In the genomic region with DNA sequence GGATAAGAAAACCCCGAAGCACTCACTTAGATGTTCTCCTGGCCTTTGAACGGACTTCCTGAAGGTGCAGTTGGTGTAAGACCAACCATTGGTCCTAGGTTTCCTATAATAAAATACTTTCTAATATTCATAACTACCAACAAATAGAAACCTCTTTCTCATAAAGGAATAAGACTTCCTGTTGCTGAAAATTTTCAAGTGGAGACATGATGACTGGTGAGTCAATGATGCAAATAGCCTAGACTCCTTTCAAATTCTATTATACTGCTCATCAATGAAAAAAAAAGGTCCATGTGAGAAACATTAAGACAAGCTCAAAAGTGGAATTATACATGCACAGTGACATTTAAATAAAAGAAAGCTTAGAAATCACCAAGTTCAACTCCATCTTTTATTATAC, we compare ENCODE assay signal across 21 cellular contexts.
DNase-seq lines count a peak whose midpoint lies in the region; ATAC-seq, FAIRE-seq and TF ChIP-seq lines count a peak whose summit lies in the region.
"Had no signal": no experiment of that assay in that cellular context is flagged by ENCODE, and none has a peak within 500 bp of the region (broad histone marks: within the 10 kb centered on the region; RNA-seq: fewer than 3 reads in every experiment).

No MANE protein-coding gene starts in this region.

- H3K36me3 Mint-ChIP-seq in activated naive CD4-positive, alpha-beta T cell treated with anti-CD3 and anti-CD28 coated beads, Interleukin-2, amount 10 ng/mL, durations not matched to agents 7 days and 5 days: peaks cover 7% of the 10 kb centered on the region
- H3K36me3 Mint-ChIP-seq in stimulated activated effector memory CD8-positive, alpha-beta T cell treated with anti-CD3 and anti-CD28 coated beads, Interleukin-12 subunit alpha, Interleukin-12 subunit beta, amount 100 ng/mL, for 72 hours: peaks cover 13% of the 10 kb centered on the region
- no peaks in the 10 kb centered on the region for H3K36me3 Mint-ChIP-seq in H9 (ENCODE audit: insufficient read depth in 1 of 3, low read depth in 3 of 3)

- no TSS peak for BruUV-seq in GM12878 (replicated peaks; lab: Mats Ljungman, UMichigan)

- no peak overlapping the region for H2AK5ac ChIP-seq in H9 (ENCODE audit: insufficient read length, low read length)

- no peak for TF ChIP-seq POLR2A in GM12878 (IDR thresholded peaks at IDR 0.05; ENCODE audit: low read depth, low read length)

- H2BK12ac ChIP-seq in H9 (ENCODE audit: insufficient read length, low read depth, low read length): no peak overlapping the region

- H3K56ac ChIP-seq in H9 (ENCODE audit: insufficient read length, low read depth, low read length): no peak overlapping the region

- H2BK120ac ChIP-seq in H9 (ENCODE audit: low read depth, low read length, poor library complexity, severe bottlenecking): no peak overlapping the region

- ATAC-seq in GM12878 (no peak), GM18870 (IDR thresholded peaks at IDR 0.05; ENCODE audit: unreplicated experiment) (no peak)
- ATAC-seq in stimulated activated effector memory CD8-positive, alpha-beta T cell treated with anti-CD3 and anti-CD28 coated beads, Interleukin-12 subunit alpha, Interleukin-12 subunit beta, amount 100 ng/mL, for 72 hours: no peak
- ATAC-seq: HCT116, left cardiac atrium, sciatic nerve, SK-N-SH treated with all-trans-retinoic acid at 6 μM for 48 hours had no signal

- H2BK5ac ChIP-seq in H9 (ENCODE audit: insufficient read length, low read length): no peak overlapping the region

- H3K27ac Mint-ChIP-seq in activated naive CD4-positive, alpha-beta T cell treated with anti-CD3 and anti-CD28 coated beads, Interleukin-2, amount 10 ng/mL, durations not matched to agents 7 days and 5 days: peak overlapping the region; percentile 94
- H3K27ac Mint-ChIP-seq in stimulated activated effector memory CD8-positive, alpha-beta T cell treated with anti-CD3 and anti-CD28 coated beads, Interleukin-12 subunit alpha, Interleukin-12 subunit beta, amount 100 ng/mL, for 72 hours: no peak overlapping the region
- H3K27ac Mint-ChIP-seq in H9: no peak overlapping the region

- intact Hi-C loops in GM12878 (cut with micrococcal nuclease; ENCODE audit: unreplicated experiment): no loop called here

- peaks cover 58% of the 10 kb centered on the region for H3K4me1 Mint-ChIP-seq in activated naive CD4-positive, alpha-beta T cell treated with anti-CD3 and anti-CD28 coated beads, Interleukin-2, amount 10 ng/mL, durations not matched to agents 7 days and 5 days
- H3K4me1 Mint-ChIP-seq in stimulated activated effector memory CD8-positive, alpha-beta T cell treated with anti-CD3 and anti-CD28 coated beads, Interleukin-12 subunit alpha, Interleukin-12 subunit beta, amount 100 ng/mL, for 72 hours: peaks cover 41% of the 10 kb centered on the region
- H3K4me1 Mint-ChIP-seq in H9: peaks cover 3 to 6% of the 10 kb centered on the region in 2 experiments

- peaks cover 17% of the 10 kb centered on the region for H3K27me3 Mint-ChIP-seq in activated naive CD4-positive, alpha-beta T cell treated with anti-CD3 and anti-CD28 coated beads, Interleukin-2, amount 10 ng/mL, durations not matched to agents 7 days and 5 days
- no peaks in the 10 kb centered on the region for H3K27me3 Mint-ChIP-seq in H9 (ENCODE audit: low read depth)

- no peak for DNase-seq in activated naive CD4-positive, alpha-beta T cell treated with anti-CD3 and anti-CD28 coated beads, Interleukin-2, amount 10 ng/mL, durations not matched to agents 7 days and 5 days
- no peak for DNase-seq in activated naive CD4-positive, alpha-beta T cell treated with anti-CD3 and anti-CD28 coated beads, Interleukin-2, amount 50 U/mL, for 16 hours
- DNase-seq in GM12878 (ENCODE audit: low read depth, low spot score): no peak
- no peak for DNase-seq in stimulated activated effector memory CD8-positive, alpha-beta T cell treated with anti-CD3 and anti-CD28 coated beads, Interleukin-12 subunit alpha, Interleukin-12 subunit beta, amount 100 ng/mL, for 72 hours (ENCODE audit: low spot score in 2 of 2)
- no peak for DNase-seq in H9
- DNase-seq in frontal cortex (ENCODE audit: low spot score in 2 of 2): no peak
- DNase-seq: activated CD8-positive, alpha-beta memory T cell treated with anti-CD3 and anti-CD28 coated beads, Interleukin-2, amount 50 U/mL, for 4 hours; EL; glutamatergic neuron; left cardiac atrium; NCI-H146; NCI-H2171 treated with DMSO at 0.1 percent for 48 hours; NCI-H526; posterior cingulate gyrus had no signal

- no peak overlapping the region for H2BK20ac ChIP-seq in H9 (ENCODE audit: low read depth, low read length, poor library complexity, severe bottlenecking)

- TF ChIP-seq RAD21 in GM12878 (IDR thresholded peaks at IDR 0.05; ENCODE audit: insufficient read depth, low read depth, low read length): no peak

- 74% methylated on average over 2 of the region's 2 CpGs for WGBS in GM12878 (ENCODE audit: insufficient coverage, insufficient replicate concordance, low lambda C conversion rate, missing lambda C conversion rate)
- WGBS in H9 (ENCODE audit: extremely low coverage, insufficient read length, low lambda C conversion rate): no CpG with 5 or more reads among the region's 2 CpGs

- H3K79me2 ChIP-seq in GM12878 (ENCODE audit: control insufficient read depth, insufficient read depth, low read length) (no peaks in the 10 kb centered on the region), H9 (ENCODE audit: insufficient read depth, low read length) (no peaks in the 10 kb centered on the region)

- TF ChIP-seq EP300 in GM12878 (IDR thresholded peaks at IDR 0.05; ENCODE audit: borderline replicate concordance in 1 of 2, control insufficient read depth in 1 of 2, low read depth in 2 of 2, low read length in 2 of 2): no peak

- H3K27me3 ChIP-seq in GM12878 (replicated peaks in 1 of 2; ENCODE audit: control insufficient read depth in 2 of 2, insufficient read depth in 2 of 2, low read length in 1 of 2) (no peaks in the 10 kb centered on the region), H9 (ENCODE audit: insufficient read depth, low read length) (no peaks in the 10 kb centered on the region)

- H3K4me1 ChIP-seq in GM12878 (ENCODE audit: control insufficient read depth, insufficient read depth, low read length): peaks cover 14% of the 10 kb centered on the region; the same call in 1 of the 2 replicates
- H3K4me1 ChIP-seq in H9 (ENCODE audit: insufficient read depth, low read length): no peaks in the 10 kb centered on the region

- H3K4me3 Mint-ChIP-seq in activated naive CD4-positive, alpha-beta T cell treated with anti-CD3 and anti-CD28 coated beads, Interleukin-2, amount 10 ng/mL, durations not matched to agents 7 days and 5 days: peak overlapping the region; percentile 74
- peak overlapping the region; percentile 52 for H3K4me3 Mint-ChIP-seq in stimulated activated effector memory CD8-positive, alpha-beta T cell treated with anti-CD3 and anti-CD28 coated beads, Interleukin-12 subunit alpha, Interleukin-12 subunit beta, amount 100 ng/mL, for 72 hours
- H3K4me3 Mint-ChIP-seq in H9: no peak overlapping the region

- H4K20me1 ChIP-seq in GM12878 (ENCODE audit: control insufficient read depth, insufficient read depth) (no peaks in the 10 kb centered on the region), H9 (ENCODE audit: control insufficient read depth, insufficient read depth, insufficient read length) (no peaks in the 10 kb centered on the region)

- H3K4ac ChIP-seq in H9 (ENCODE audit: low read depth, low read length): no peak overlapping the region

- TF ChIP-seq CTCF in GM12878 (IDR thresholded peaks at IDR 0.05 in 2 of 3, conservative IDR thresholded peaks at IDR 0.05 in 1 of 3; ENCODE audit: control insufficient read depth in 2 of 3, extremely low read depth in 1 of 3, insufficient read depth in 1 of 3, low read depth in 3 of 3, low read length in 3 of 3) (no peak), H9 (conservative IDR thresholded peaks at IDR 0.05) (no peak)

- no peaks in the 10 kb centered on the region for H3K23me2 ChIP-seq in H9 (ENCODE audit: insufficient read length, low read depth, low read length, poor library complexity, severe bottlenecking)

- no peaks in the 10 kb centered on the region for H3K36me3 ChIP-seq in KOPT-K1 (ENCODE audit: insufficient read depth, low read length)
- no peaks in the 10 kb centered on the region for H3K36me3 ChIP-seq in GM12878 (ENCODE audit: control insufficient read depth in 2 of 2, insufficient read depth in 2 of 2, low read length in 1 of 2)
- H3K36me3 ChIP-seq: thoracic aorta had no signal

- no peak overlapping the region for H4K8ac ChIP-seq in H9 (replicated peaks; ENCODE audit: insufficient read length, low read depth, low read length)

- POLR2A ChIA-PET in GM12878 (lab: Charles Lee): no interaction called here

- no peak overlapping the region for H3K4me2 ChIP-seq in GM12878 (ENCODE audit: control insufficient read depth, insufficient read depth)
- no peak overlapping the region for H3K4me2 ChIP-seq in H9 (ENCODE audit: insufficient read depth, insufficient read length, low read length)

- no peak overlapping the region for H3K23ac ChIP-seq in H9 (ENCODE audit: insufficient read length, low read depth, low read length)

- H3K4me3 ChIP-seq in GM12878: peak overlapping the region; percentile 19; the same call in 1 of the 2 replicates
- H3K4me3 ChIP-seq: thoracic aorta had no signal

- no peak overlapping the region for H3K18ac ChIP-seq in H9 (ENCODE audit: insufficient read length, low read depth, low read length)

- H3T11ph ChIP-seq in H9 (ENCODE audit: low read length): no peak overlapping the region

- H3K27ac ChIP-seq in KOPT-K1 (ENCODE audit: low read depth, low read length, poor library complexity, severe bottlenecking): peak overlapping the region; percentile 52
- H3K27ac ChIP-seq in GM12878 (ENCODE audit: control insufficient read depth, insufficient read depth): peak overlapping the region; percentile 56
- no peak overlapping the region for H3K27ac ChIP-seq in H9 (ENCODE audit: insufficient read length, low read depth, low read length)
- H3K27ac ChIP-seq: RWPE1, thoracic aorta had no signal

- no peak overlapping the region for H3K14ac ChIP-seq in H9 (ENCODE audit: insufficient read depth, low read length)

- no peak overlapping the region for H4K91ac ChIP-seq in H9 (ENCODE audit: insufficient read length, low read depth, low read length)

- SMC1A ChIA-PET in GM12878 (lab: Charles Lee; ENCODE audit: uncharacterized antibody, unreplicated experiment): interaction anchor here (0.6 kb wide), 1 partner anchor 1010 kb away, joined by 3 read pairs; no protein-coding TSS in a partner anchor

- RAD21 ChIA-PET in GM12878 (lab: Charles Lee; ENCODE audit: unreplicated experiment): interaction anchor here (1.0 kb wide), 1 partner anchor 11 kb away, joined by 3 read pairs; no protein-coding TSS in a partner anchor

- in situ Hi-C loops in GM12878 (cut with MboI): no loop called here

- H2AFZ ChIP-seq in GM12878 (ENCODE audit: control insufficient read depth, low read depth, low read length) (no peak overlapping the region), H9 (ENCODE audit: low read length) (no peak overlapping the region)

- no peaks in the 10 kb centered on the region for H3K79me1 ChIP-seq in H9 (ENCODE audit: insufficient read depth, low read depth, low read length, poor library complexity, severe bottlenecking)

- H2BK15ac ChIP-seq in H9 (ENCODE audit: low read depth, low read length): no peak overlapping the region

- no peak overlapping the region for H4K5ac ChIP-seq in H9 (ENCODE audit: insufficient read length, low read depth, low read length)

- H3K9ac ChIP-seq in GM12878 (ENCODE audit: control insufficient read depth, insufficient read depth, low read length) (no peak overlapping the region), H9 (ENCODE audit: extremely low read depth, insufficient read length, low read length) (no peak overlapping the region)

- FAIRE-seq in GM12878 (lab: Jason Lieb, UNC) (no peak), frontal cortex (lab: Jason Lieb, UNC) (no peak)

- H3K9me3 Mint-ChIP-seq in activated naive CD4-positive, alpha-beta T cell treated with anti-CD3 and anti-CD28 coated beads, Interleukin-2, amount 10 ng/mL, durations not matched to agents 7 days and 5 days: peaks cover 7% of the 10 kb centered on the region
- H3K9me3 Mint-ChIP-seq in stimulated activated effector memory CD8-positive, alpha-beta T cell treated with anti-CD3 and anti-CD28 coated beads, Interleukin-12 subunit alpha, Interleukin-12 subunit beta, amount 100 ng/mL, for 72 hours: peaks cover 7% of the 10 kb centered on the region
- no peaks in the 10 kb centered on the region; a peak in 1 of 5 replicates for H3K9me3 Mint-ChIP-seq in H9

- CTCF ChIA-PET in activated naive CD4-positive, alpha-beta T cell treated with anti-CD3 and anti-CD28 coated beads, Interleukin-2, amount 10 ng/mL, durations not matched to agents 7 days and 5 days (lab: Charles Lee): no interaction called here
- CTCF ChIA-PET in GM12878 (lab: Yijun Ruan, JAX): interaction anchor here (1.7 kb wide), 1 partner anchor 9 kb away, joined by 5 read pairs; no protein-coding TSS in a partner anchor

- H3K9me3 ChIP-seq in KOPT-K1 (ENCODE audit: insufficient read depth, low read length, poor library complexity, severe bottlenecking) (no peaks in the 10 kb centered on the region), GM12878 (replicated peaks; ENCODE audit: control insufficient read depth, insufficient read depth, low read length) (peaks cover 6% of the 10 kb centered on the region), H9 (ENCODE audit: control insufficient read depth, low read depth, low read length) (no peaks in the 10 kb centered on the region)
- H3K9me3 ChIP-seq: thoracic aorta had no signal

Comparison
In these comparisons a context has a peak if more than half of its experiments do, and no peak if none do; other contexts are left out.
1. H3K4me3 Mint-ChIP-seq: peak in activated naive CD4-positive, alpha-beta T cell treated with anti-CD3 and anti-CD28 coated beads, Interleukin-2, amount 10 ng/mL, durations not matched to agents 7 days and 5 days (single experiment) and stimulated activated effector memory CD8-positive, alpha-beta T cell treated with anti-CD3 and anti-CD28 coated beads, Interleukin-12 subunit alpha, Interleukin-12 subunit beta, amount 100 ng/mL, for 72 hours (single experiment); none in H9 (0 of 2).